6 cellular contexts compared by ENCODE assay signal in the genomic region with DNA sequence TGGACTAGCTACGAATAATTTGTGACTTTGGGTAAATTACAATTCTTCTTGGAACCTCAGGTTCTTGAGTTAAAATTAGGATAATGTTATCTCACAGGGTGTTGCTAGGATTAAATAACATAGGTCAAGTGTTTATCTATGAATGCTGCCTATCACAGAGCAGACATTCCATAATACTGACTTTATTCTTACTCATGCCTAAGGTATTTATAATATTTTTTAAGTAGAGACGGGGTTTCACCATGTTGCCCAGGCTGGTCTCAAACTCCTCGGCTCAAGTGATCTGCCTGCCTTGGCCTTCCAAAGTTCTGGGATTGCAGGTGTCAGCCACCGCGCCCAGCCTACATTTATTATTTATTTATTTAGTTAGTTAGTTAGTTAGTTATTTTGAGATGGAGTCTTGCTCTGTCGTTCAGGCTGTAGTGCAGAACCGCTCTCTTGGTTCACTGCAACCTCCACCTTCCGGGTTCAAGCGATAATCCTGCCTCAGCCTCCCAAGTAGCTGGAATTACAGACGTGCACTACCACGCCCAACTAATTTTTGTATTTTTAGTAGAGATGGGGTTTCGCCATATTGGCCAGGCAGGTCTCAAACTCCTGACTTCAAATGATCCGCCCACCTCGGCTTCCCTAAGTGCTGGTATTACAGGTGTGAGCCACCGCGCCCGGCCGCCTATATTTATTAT. TPM values are rescaled to one million over a fixed set of nuclear protein-coding genes. Genes with fewer than 3 reads are reported as not detected.
DNase-seq lines count a peak whose midpoint lies in the region; ATAC-seq lines count a peak whose summit lies in the region.

No MANE protein-coding gene starts in this region.

- 82 to 84% methylated on average over 18 of the region's 18 CpGs for WGBS in GM23248 (ENCODE audit: low coverage in 1 of 2, low lambda C conversion rate in 2 of 2, missing lambda C conversion rate in 2 of 2), 2 experiments

- H3K4me3 ChIP-seq in GM23248 (peak overlapping the region; percentile 89), muscle layer of colon (ENCODE audit: low read depth in 1 of 2, low read length in 2 of 2) (peak overlapping the region; percentile 78 to 81)

- peaks cover 54% of the 10 kb centered on the region for H3K79me2 ChIP-seq in GM23248 (ENCODE audit: insufficient read depth)

- H3K4me1 ChIP-seq in GM23248 (ENCODE audit: insufficient read depth): peaks cover 27% of the 10 kb centered on the region
- peaks cover 19% of the 10 kb centered on the region for H3K4me1 ChIP-seq in muscle layer of colon (ENCODE audit: insufficient read depth, low read length)

- peak overlapping the region; percentile 95 for H2AFZ ChIP-seq in GM23248

- H3F3A ChIP-seq in GM23248 (ENCODE audit: insufficient read depth): peaks cover 29% of the 10 kb centered on the region

- peak overlapping the region; percentile 100 for H3K4me2 ChIP-seq in GM23248 (ENCODE audit: unreplicated experiment)

- no peak for ATAC-seq in HG02571 (IDR thresholded peaks at IDR 0.05; ENCODE audit: unreplicated experiment)

- H3K9me2 ChIP-seq in GM23248 (ENCODE audit: insufficient read depth): no peaks in the 10 kb centered on the region

- H3K27me3 ChIP-seq in GM23248 (replicated peaks; ENCODE audit: insufficient read depth) (no peaks in the 10 kb centered on the region), muscle layer of colon (ENCODE audit: control insufficient read depth in 1 of 2, insufficient read depth in 2 of 2, low read length in 2 of 2) (no peaks in the 10 kb centered on the region)

- H3K9me3 ChIP-seq in GM23248 (ENCODE audit: low read depth) (no peaks in the 10 kb centered on the region), muscle layer of colon (ENCODE audit: low read length) (no peaks in the 10 kb centered on the region)

- H3K27ac ChIP-seq in GM23248: peak overlapping the region; percentile 98
- H3K27ac ChIP-seq in muscle layer of colon (ENCODE audit: low read depth, low read length): peak overlapping the region; percentile 94

- H3K36me3 ChIP-seq in GM23248 (ENCODE audit: low read depth): no peaks in the 10 kb centered on the region
- no peaks in the 10 kb centered on the region for H3K36me3 ChIP-seq in muscle layer of colon (ENCODE audit: insufficient read depth, low read length)

- 0 out of 2 replicates have a peak, but pooled peaks cover 3% of the 10 kb centered on the region for H4K20me1 ChIP-seq in GM23248 (ENCODE audit: insufficient read depth)

- peak; percentile 56 for DNase-seq in GM23248
- peak; percentile 85 for DNase-seq in amniotic epithelial cell (ENCODE audit: low read depth)
- no peak for DNase-seq in pons (ENCODE audit: low spot score)
- DNase-seq in NCI-H146 treated with DMSO at 0.1 percent for 48 hours (lab: John Stamatoyannopoulos, UW; ENCODE audit: unreplicated experiment): no peak

- H3K9ac ChIP-seq in GM23248: peak overlapping the region; percentile 97
- H3K9ac ChIP-seq in muscle layer of colon (ENCODE audit: low read length): peak overlapping the region; percentile 89

- in situ Hi-C loops in GM23248 (cut with MboI): no loop called here

RNA-seq across cellular contexts. Expression of gene ZNF106, which starts 0.7 kb away (rescaled TPM):
- 35.7 and 37.8 TPM in 2 replicates for total RNA-seq in GM23248 (2014; rRNA removed; shearing (Covaris generic))
- 43.8 and 44.5 TPM in 2 replicates for polyA plus RNA-seq in GM23248 (2016; fragmentation: Nextera tagmentation; extraction: Ambion mirVana)

RNA-seq across cellular contexts. Expression of gene SNAP23, which starts 3.8 kb away (rescaled TPM):
- total RNA-seq in GM23248 (2014; rRNA removed; shearing (Covaris generic)): 47.4 and 57.0 TPM in 2 replicates
- 58.2 and 61.7 TPM in 2 replicates for polyA plus RNA-seq in GM23248 (2016; fragmentation: Nextera tagmentation; extraction: Ambion mirVana)

RNA-seq across cellular contexts. Expression of gene LRRC57, which starts 56.9 kb away (rescaled TPM):
- 15.1 and 18.1 TPM in 2 replicates for total RNA-seq in GM23248 (2014; rRNA removed; shearing (Covaris generic))
- polyA plus RNA-seq in GM23248 (2016; fragmentation: Nextera tagmentation; extraction: Ambion mirVana): 14.1 and 14.4 TPM in 2 replicates

RNA-seq across cellular contexts. Expression of gene HAUS2, which starts 57.0 kb away (rescaled TPM):
- 41.9 and 47.8 TPM in 2 replicates for total RNA-seq in GM23248 (2014; rRNA removed; shearing (Covaris generic))
- 22.1 and 26.7 TPM in 2 replicates for polyA plus RNA-seq in GM23248 (2016; fragmentation: Nextera tagmentation; extraction: Ambion mirVana)

Comparison
In these comparisons a context has a peak if more than half of its experiments do, and no peak if none do; other contexts are left out.
1. DNase-seq: peak in GM23248 (single experiment) and amniotic epithelial cell (single experiment); none in pons (single experiment) and NCI-H146 treated with DMSO at 0.1 percent for 48 hours (single experiment).